19 cellular contexts compared by ENCODE assay signal in genomic region chr11:24574461-24574860, GRCh38.
A peak's percentile ranks its signal among the peaks of the same experiment; 100 is the strongest.
DNase-seq lines count a peak whose midpoint lies in the region; ATAC-seq and TF ChIP-seq lines count a peak whose summit lies in the region.
"Had no signal": no experiment of that assay in that cellular context is flagged by ENCODE, and none has a peak within 500 bp of the region (broad histone marks: within the 10 kb centered on the region; RNA-seq: fewer than 3 reads in every experiment).

No MANE protein-coding gene starts in this region.

- no peak for DNase-seq in PC-3
- no peak for DNase-seq in brain microvascular endothelial cell
- peak; percentile 59 for DNase-seq in fibroblast of the aortic adventitia (ENCODE audit: low read depth)
- DNase-seq in DMS53 (lab: John Stamatoyannopoulos, UW), result no peak
- DNase-seq in natural killer cell, result no peak
- no peak for DNase-seq in activated CD4-positive, alpha-beta T cell treated with anti-CD3 and anti-CD28 coated beads for 4 hours
- no peak for DNase-seq in activated CD4-positive, alpha-beta T cell treated with anti-CD3 and anti-CD28 coated beads, Interleukin-2, amount 50 U/mL, for 48 hours
- DNase-seq: DMS 273 treated with DMSO at 0.1 percent for 48 hours, GF-D8, HCEC 1CT, NCI-H1105, NCI-H1694, NCI-H2081 treated with DMSO at 0.1 percent for 48 hours, NCI-H510A, NCI-H774, SHP77 treated with DMSO at 0.1 percent for 48 hours had no signal

- no peaks in the 10 kb centered on the region for H3K9me3 ChIP-seq in PC-3 (ENCODE audit: low read length)

- no peaks in the 10 kb centered on the region for H4K20me1 ChIP-seq in PC-3 (ENCODE audit: low read length)

- H3K4me1 ChIP-seq in ACC112 (ENCODE audit: control insufficient read depth, insufficient read depth, low read length, unreplicated experiment), result peaks cover 17% of the 10 kb centered on the region
- peaks cover 22% of the 10 kb centered on the region for H3K4me1 ChIP-seq in PC-3 (ENCODE audit: insufficient read depth, low read length)

- H3K79me2 ChIP-seq in ACC112 (ENCODE audit: control insufficient read depth, insufficient read depth, low read length, unreplicated experiment) (no peaks in the 10 kb centered on the region), PC-3 (ENCODE audit: low read length) (no peaks in the 10 kb centered on the region)

- H3K9ac ChIP-seq in PC-3 (ENCODE audit: low read length), result no peak overlapping the region

- H3K27me3 ChIP-seq in ACC112 (ENCODE audit: insufficient read depth, low read length), result no peaks in the 10 kb centered on the region
- H3K27me3 ChIP-seq in PC-3 (ENCODE audit: low read length), result no peaks in the 10 kb centered on the region
- H3K27me3 ChIP-seq in brain microvascular endothelial cell (replicated peaks), result no peaks in the 10 kb centered on the region

- in situ Hi-C loops in brain microvascular endothelial cell (cut with HindIII; ENCODE audit: low pct_ligation_motif_present, low sequenced_read_pairs), result no loop called here

- no peak overlapping the region for H3K4me3 ChIP-seq in ACC112 (ENCODE audit: low read depth, low read length)
- H3K4me3 ChIP-seq in PC-3 (ENCODE audit: low read length), result no peak overlapping the region
- no peak overlapping the region for H3K4me3 ChIP-seq in brain microvascular endothelial cell (ENCODE audit: low read depth, low read length)
- H3K4me3 ChIP-seq in fibroblast of the aortic adventitia (ENCODE audit: low read depth, low read length), result no peak overlapping the region

- ATAC-seq in PC-3 (peak; percentile 21; the same call in 1 of the 2 replicates), natural killer cell (no peak)

- intact Hi-C loops in PC-3 (cut with micrococcal nuclease), result loop anchor here (1.0 kb wide), 1 partner anchor 14 kb away; no protein-coding TSS in a partner anchor
- intact Hi-C loops in natural killer cell (cut with micrococcal nuclease), result no loop called here

- POLR2A ChIA-PET in PC-3 (lab: Charles Lee; ENCODE audit: unreplicated experiment), result no interaction called here

- no peaks in the 10 kb centered on the region for H3K4me1 Mint-ChIP-seq in natural killer cell
- H3K4me1 Mint-ChIP-seq: B cell had no signal

- peak overlapping the region; percentile 68; the same call in 1 of the 2 replicates for H3K4me2 ChIP-seq in PC-3 (ENCODE audit: low read length)

- H3K27ac Mint-ChIP-seq in natural killer cell, result no peak overlapping the region
- H3K27ac Mint-ChIP-seq: B cell had no signal

- H3K4me3 Mint-ChIP-seq in natural killer cell, result no peak overlapping the region
- H3K4me3 Mint-ChIP-seq: B cell had no signal

- CTCF ChIA-PET in PC-3 (lab: Charles Lee), result no interaction called here

- H3K36me3 Mint-ChIP-seq in natural killer cell, result no peaks in the 10 kb centered on the region

- H3K27me3 Mint-ChIP-seq in natural killer cell (ENCODE audit: low read depth in 2 of 2), result peaks cover 0 to 2% of the 10 kb centered on the region in 2 donors
- H3K27me3 Mint-ChIP-seq: B cell had no signal

- peaks cover 3 to 5% of the 10 kb centered on the region in 2 donors for H3K9me3 Mint-ChIP-seq in natural killer cell

- TF ChIP-seq CTCF in PC-3 (conservative IDR thresholded peaks at IDR 0.05; ENCODE audit: low read depth, low read length) (no peak), brain microvascular endothelial cell (IDR thresholded peaks at IDR 0.05; ENCODE audit: low read depth, low read length, missing control alignments) (no peak), fibroblast of the aortic adventitia (IDR thresholded peaks at IDR 0.05; ENCODE audit: insufficient read depth, low read length) (no peak), natural killer cell (IDR thresholded peaks at IDR 0.05) (no peak)

- no peaks in the 10 kb centered on the region for H3K9me2 ChIP-seq in PC-3 (replicated peaks; ENCODE audit: low read length)

- peak overlapping the region; percentile 73 for H3K27ac ChIP-seq in ACC112 (ENCODE audit: low read depth, low read length)
- peak overlapping the region; percentile 70 for H3K27ac ChIP-seq in PC-3 (ENCODE audit: low read length)
- peak overlapping the region; percentile 80 for H3K27ac ChIP-seq in brain microvascular endothelial cell
- H3K27ac ChIP-seq: 22Rv1 had no signal

- no TSS peak for BruUV-seq in PC-3 (replicated peaks; lab: Mats Ljungman, UMichigan)

- no peaks in the 10 kb centered on the region for H3F3A ChIP-seq in PC-3 (ENCODE audit: low read length, unreplicated experiment)

- H2AFZ ChIP-seq in ACC112 (ENCODE audit: low read length, unreplicated experiment) (peak overlapping the region; percentile 61), PC-3 (ENCODE audit: low read length) (no peak overlapping the region)

- H3K36me3 ChIP-seq in ACC112 (ENCODE audit: insufficient read depth, low read length) (no peaks in the 10 kb centered on the region), PC-3 (ENCODE audit: low read depth, low read length) (no peaks in the 10 kb centered on the region), brain microvascular endothelial cell (replicated peaks) (no peaks in the 10 kb centered on the region)
